Comparison of ENCODE assay signal across 8 cellular contexts in the genomic region with DNA sequence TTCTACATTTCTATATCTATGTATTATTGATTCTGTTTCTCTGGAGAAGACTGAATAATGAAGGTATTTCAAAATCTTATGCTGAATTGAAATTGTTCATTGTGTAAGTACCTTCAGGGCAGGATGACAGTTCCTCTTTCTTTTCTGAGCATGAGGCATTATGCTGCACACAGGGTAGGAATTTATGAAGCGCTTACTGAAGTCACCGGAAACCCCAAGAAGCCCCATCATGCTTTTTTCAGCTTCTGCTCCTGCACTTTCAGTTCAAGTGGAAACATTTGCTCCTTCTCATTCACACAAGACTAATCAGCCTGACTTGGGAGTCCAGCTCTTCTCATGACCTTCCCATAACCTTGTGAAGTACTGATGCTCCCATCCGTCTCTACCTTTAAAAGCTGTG.
DNase-seq lines count a peak whose midpoint lies in the region; ATAC-seq and TF ChIP-seq lines count a peak whose summit lies in the region.

No MANE protein-coding gene starts in this region.

- no peaks in the 10 kb centered on the region for H3K9me3 ChIP-seq in mucosa of descending colon

- H3K36me3 Mint-ChIP-seq in activated naive CD4-positive, alpha-beta T cell treated with anti-CD3 and anti-CD28 coated beads for 36 hours (ENCODE audit: low read depth): no peaks in the 10 kb centered on the region
- no peaks in the 10 kb centered on the region for H3K36me3 Mint-ChIP-seq in stimulated activated naive CD8-positive, alpha-beta T cell treated with anti-CD3 and anti-CD28 coated beads, Interleukin-15, Interleukin-2, amounts not matched to agents 100 ng/mL and 50 ng/mL, for 24 hours (ENCODE audit: low read depth)

- no peaks in the 10 kb centered on the region for H3K4me1 ChIP-seq in mucosa of descending colon (ENCODE audit: low read depth)

- DNase-seq in activated naive CD4-positive, alpha-beta T cell treated with anti-CD3 and anti-CD28 coated beads for 36 hours: peak; percentile 6
- DNase-seq in activated naive CD4-positive, alpha-beta T cell treated with anti-CD3 and anti-CD28 coated beads, Interleukin-2, amount 50 U/mL, for 16 hours: no peak
- DNase-seq in NOMO-1 treated with DMSO at 0.1 percent for 48 hours (lab: John Stamatoyannopoulos, UW; ENCODE audit: unreplicated experiment) (peak; percentile 98), mucosa of descending colon (no peak), cortex of kidney (lab: John Stamatoyannopoulos, UW) (no peak)
- no peak for DNase-seq in stimulated activated CD4-positive, alpha-beta T cell treated with anti-CD3 and anti-CD28 coated beads, Interleukin-4, amount 100 ng/mL, for 1 hour

- no peaks in the 10 kb centered on the region for H3K27me3 Mint-ChIP-seq in activated naive CD4-positive, alpha-beta T cell treated with anti-CD3 and anti-CD28 coated beads for 36 hours (ENCODE audit: low read depth)
- peaks cover 7% of the 10 kb centered on the region for H3K27me3 Mint-ChIP-seq in stimulated activated naive CD8-positive, alpha-beta T cell treated with anti-CD3 and anti-CD28 coated beads, Interleukin-15, Interleukin-2, amounts not matched to agents 100 ng/mL and 50 ng/mL, for 24 hours

- ATAC-seq in HG02763 (IDR thresholded peaks at IDR 0.05; ENCODE audit: unreplicated experiment): peak; percentile 70
- ATAC-seq in mucosa of descending colon: no peak

- no peaks in the 10 kb centered on the region for H3K36me3 ChIP-seq in mucosa of descending colon (ENCODE audit: low read depth)

- H3K4me3 ChIP-seq in mucosa of descending colon: no peak overlapping the region

- no peak overlapping the region for H3K4me3 Mint-ChIP-seq in activated naive CD4-positive, alpha-beta T cell treated with anti-CD3 and anti-CD28 coated beads for 36 hours
- H3K4me3 Mint-ChIP-seq in stimulated activated naive CD8-positive, alpha-beta T cell treated with anti-CD3 and anti-CD28 coated beads, Interleukin-15, Interleukin-2, amounts not matched to agents 100 ng/mL and 50 ng/mL, for 24 hours: no peak overlapping the region

- intact Hi-C loops in activated naive CD4-positive, alpha-beta T cell treated with anti-CD3 and anti-CD28 coated beads for 36 hours (cut with micrococcal nuclease): loop anchor here (1.0 kb wide), 1 partner anchor 117 kb away; no protein-coding TSS in a partner anchor
- intact Hi-C loops in mucosa of descending colon (cut with DNase I, micrococcal nuclease): no loop called here

- peaks cover 4% of the 10 kb centered on the region for H3K4me1 Mint-ChIP-seq in activated naive CD4-positive, alpha-beta T cell treated with anti-CD3 and anti-CD28 coated beads for 36 hours (ENCODE audit: low read depth)
- peaks cover 7% of the 10 kb centered on the region for H3K4me1 Mint-ChIP-seq in stimulated activated naive CD8-positive, alpha-beta T cell treated with anti-CD3 and anti-CD28 coated beads, Interleukin-15, Interleukin-2, amounts not matched to agents 100 ng/mL and 50 ng/mL, for 24 hours (ENCODE audit: low read depth)

- H3K27ac Mint-ChIP-seq in activated naive CD4-positive, alpha-beta T cell treated with anti-CD3 and anti-CD28 coated beads for 36 hours: no peak overlapping the region
- H3K27ac Mint-ChIP-seq in stimulated activated naive CD8-positive, alpha-beta T cell treated with anti-CD3 and anti-CD28 coated beads, Interleukin-15, Interleukin-2, amounts not matched to agents 100 ng/mL and 50 ng/mL, for 24 hours: peak overlapping the region; percentile 75

- no peaks in the 10 kb centered on the region for H3K9me3 Mint-ChIP-seq in activated naive CD4-positive, alpha-beta T cell treated with anti-CD3 and anti-CD28 coated beads for 36 hours
- H3K9me3 Mint-ChIP-seq in stimulated activated naive CD8-positive, alpha-beta T cell treated with anti-CD3 and anti-CD28 coated beads, Interleukin-15, Interleukin-2, amounts not matched to agents 100 ng/mL and 50 ng/mL, for 24 hours: no peaks in the 10 kb centered on the region

- no peak for TF ChIP-seq CTCF in mucosa of descending colon (IDR thresholded peaks at IDR 0.05)

- CTCF ChIA-PET in activated naive CD4-positive, alpha-beta T cell treated with anti-CD3 and anti-CD28 coated beads for 36 hours (lab: Charles Lee): no interaction called here

Comparison
In these comparisons a context has a peak if more than half of its experiments do, and no peak if none do; other contexts are left out.
1. DNase-seq: peak in activated naive CD4-positive, alpha-beta T cell treated with anti-CD3 and anti-CD28 coated beads for 36 hours (single experiment) and NOMO-1 treated with DMSO at 0.1 percent for 48 hours (single experiment); none in activated naive CD4-positive, alpha-beta T cell treated with anti-CD3 and anti-CD28 coated beads, Interleukin-2, amount 50 U/mL, for 16 hours (single experiment), mucosa of descending colon (0 of 3), cortex of kidney (single experiment) and stimulated activated CD4-positive, alpha-beta T cell treated with anti-CD3 and anti-CD28 coated beads, Interleukin-4, amount 100 ng/mL, for 1 hour (single experiment).